Comparison of ENCODE assay signal across 1 cellular context in genomic region chr10:30392564-30392990, GRCh38.
TF ChIP-seq lines count a peak whose summit lies in the region.

No MANE protein-coding gene starts in this region.

TF ChIP-seq in HepG2, 621 proteins besides CTCF, POLR2A, EP300 and RAD21 (continued from another document and continues in another):
- TF ChIP-seq ZNF292 (CRISPR knock-in tag; IDR thresholded peaks at IDR 0.05; ENCODE audit: borderline replicate concordance, low read depth) = peak; percentile 63; the same call in 1 of the 2 replicates
- no peak for TF ChIP-seq RELA (CRISPR knock-in tag; IDR thresholded peaks at IDR 0.05)
- TF ChIP-seq ZIK1 (CRISPR knock-in tag; IDR thresholded peaks at IDR 0.05; ENCODE audit: borderline replicate concordance, low read depth) = no peak
- TF ChIP-seq REST (IDR thresholded peaks at IDR 0.05; ENCODE audit: borderline replicate concordance in 1 of 2, low read depth in 1 of 2, low read length in 2 of 2) = no peak
- TF ChIP-seq THRA (CRISPR knock-in tag; IDR thresholded peaks at IDR 0.05; ENCODE audit: borderline replicate concordance) = peak; percentile 17; the same call in 1 of the 2 replicates
- no peak for TF ChIP-seq ZNF75D (CRISPR knock-in tag; IDR thresholded peaks at IDR 0.05; ENCODE audit: borderline replicate concordance)
- TF ChIP-seq XRCC5 (optimal IDR thresholded peaks at IDR 0.05; ENCODE audit: low read length) = no peak
- no peak for TF ChIP-seq DZIP1 (CRISPR knock-in tag; IDR thresholded peaks at IDR 0.05)
- TF ChIP-seq RFX1 (IDR thresholded peaks at IDR 0.05) = no peak
- TF ChIP-seq JARID2 (CRISPR knock-in tag; IDR thresholded peaks at IDR 0.05; ENCODE audit: insufficient replicate concordance) = no peak
- TF ChIP-seq ZC3H13 (CRISPR knock-in tag; IDR thresholded peaks at IDR 0.05) = no peak
- 0 out of 2 replicates have a peak, but pooled peaks have one; percentile 31 for TF ChIP-seq ZNF331 (CRISPR knock-in tag; IDR thresholded peaks at IDR 0.05)
- no peak for TF ChIP-seq KAT2B (IDR thresholded peaks at IDR 0.05; ENCODE audit: borderline replicate concordance, low read depth, low read length)
- TF ChIP-seq REPIN1 (CRISPR knock-in tag; IDR thresholded peaks at IDR 0.05; ENCODE audit: borderline replicate concordance, low read depth) = peak; percentile 38; the same call in 1 of the 2 replicates
- TF ChIP-seq NFKBIZ (CRISPR knock-in tag; IDR thresholded peaks at IDR 0.05) = 0 out of 2 replicates have a peak, but pooled peaks have one; percentile 46
- no peak for TF ChIP-seq ZKSCAN8 (CRISPR knock-in tag; IDR thresholded peaks at IDR 0.05; ENCODE audit: borderline replicate concordance)
- no peak for TF ChIP-seq ZNF468 (CRISPR knock-in tag; IDR thresholded peaks at IDR 0.05)
- no peak for TF ChIP-seq ZNF430 (CRISPR knock-in tag; IDR thresholded peaks at IDR 0.05)
- no peak for TF ChIP-seq FOXP1 (IDR thresholded peaks at IDR 0.05)
- TF ChIP-seq FOXP1 (CRISPR knock-in tag; IDR thresholded peaks at IDR 0.05) = no peak
- peak; percentile 40; the same call in 1 of the 2 replicates for TF ChIP-seq MYC (CRISPR knock-in tag; IDR thresholded peaks at IDR 0.05; ENCODE audit: borderline replicate concordance)
- no peak for TF ChIP-seq BORCS8-MEF2B (CRISPR knock-in tag; IDR thresholded peaks at IDR 0.05)
- TF ChIP-seq KIAA2018 (CRISPR knock-in tag; IDR thresholded peaks at IDR 0.05; ENCODE audit: borderline replicate concordance) = no peak
- no peak for TF ChIP-seq ZNF552 (CRISPR knock-in tag; IDR thresholded peaks at IDR 0.05; ENCODE audit: borderline replicate concordance)
- no peak for TF ChIP-seq ATF4 (CRISPR knock-in tag; IDR thresholded peaks at IDR 0.05)
- peak; percentile 47 for TF ChIP-seq ZMYM4 (CRISPR knock-in tag; IDR thresholded peaks at IDR 0.05)
- TF ChIP-seq GABPB1 (CRISPR knock-in tag; IDR thresholded peaks at IDR 0.05) = 0 out of 2 replicates have a peak, but pooled peaks have one; percentile 17
- no peak for TF ChIP-seq ZNF773 (CRISPR knock-in tag; IDR thresholded peaks at IDR 0.05; ENCODE audit: borderline replicate concordance)
- no peak for TF ChIP-seq ZNF510 (CRISPR knock-in tag; IDR thresholded peaks at IDR 0.05; ENCODE audit: low read depth)
- TF ChIP-seq E2F1 (CRISPR knock-in tag; IDR thresholded peaks at IDR 0.05) = no peak
- TF ChIP-seq AHR (CRISPR knock-in tag; IDR thresholded peaks at IDR 0.05) = no peak; the same call in 1 of the 2 replicates
- 0 out of 2 replicates have a peak, but pooled peaks have one; percentile 59 for TF ChIP-seq BCL3 (CRISPR knock-in tag; IDR thresholded peaks at IDR 0.05)
- peak; percentile 42; the same call in 1 of the 2 replicates for TF ChIP-seq KDM5B (CRISPR knock-in tag; IDR thresholded peaks at IDR 0.05; ENCODE audit: borderline replicate concordance)
- no peak for TF ChIP-seq SOX6 (IDR thresholded peaks at IDR 0.05)
- TF ChIP-seq SOX6 (CRISPR knock-in tag; IDR thresholded peaks at IDR 0.05) = peak; percentile 15; the same call in 1 of the 2 replicates
- no peak for TF ChIP-seq ZNF709 (CRISPR knock-in tag; IDR thresholded peaks at IDR 0.05)
- TF ChIP-seq ZNF749 (CRISPR knock-in tag; IDR thresholded peaks at IDR 0.05; ENCODE audit: borderline replicate concordance) = no peak
- TF ChIP-seq ZNF225 (CRISPR knock-in tag; IDR thresholded peaks at IDR 0.05) = 0 out of 2 replicates have a peak, but pooled peaks have one; percentile 33
- TF ChIP-seq ZSCAN29 (CRISPR knock-in tag; conservative IDR thresholded peaks at IDR 0.05) = no peak
- TF ChIP-seq ZNF362 (CRISPR knock-in tag; IDR thresholded peaks at IDR 0.05; ENCODE audit: borderline replicate concordance) = no peak
- peak; percentile 44; the same call in 1 of the 2 replicates for TF ChIP-seq ZNF768 (CRISPR knock-in tag; IDR thresholded peaks at IDR 0.05)
- 0 out of 2 replicates have a peak, but pooled peaks have one; percentile 15 for TF ChIP-seq ZNF121 (CRISPR knock-in tag; IDR thresholded peaks at IDR 0.05)
- TF ChIP-seq MEIS2 (CRISPR knock-in tag; IDR thresholded peaks at IDR 0.05) = no peak
